In genomic region chr12:11753151-11753501, GRCh38 we compare ENCODE assay signal across 12 cellular contexts.
DNase-seq lines count a peak whose midpoint lies in the region; ATAC-seq and TF ChIP-seq lines count a peak whose summit lies in the region.
"Had no signal": no experiment of that assay in that cellular context is flagged by ENCODE, and none has a peak within 500 bp of the region (broad histone marks: within the 10 kb centered on the region; RNA-seq: fewer than 3 reads in every experiment).

No MANE protein-coding gene starts in this region.

- H3K36me3 ChIP-seq in breast epithelium: no peaks in the 10 kb centered on the region
- H3K36me3 ChIP-seq in spleen: peaks cover 0 to 58% (median 16%) of the 10 kb centered on the region in 6 donors
- H3K36me3 ChIP-seq: ovary had no signal

- intact Hi-C loops in breast epithelium (cut with DNase I; ENCODE audit: low total_unique reads) (no loop called here), spleen (cut with DNase I; ENCODE audit: low total_unique reads) (no loop called here)

- DNase-seq in NCI-H2081 treated with DMSO at 0.1 percent for 48 hours (lab: John Stamatoyannopoulos, UW): peak; percentile 42
- DNase-seq in breast epithelium (ENCODE audit: low spot score in 2 of 2): no peak
- no peak for DNase-seq in spleen
- no peak for DNase-seq in UCSD-AML1 (lab: John Stamatoyannopoulos, UW; ENCODE audit: unreplicated experiment)
- no peak for DNase-seq in DMS 273 treated with DMSO at 0.1 percent for 48 hours (lab: John Stamatoyannopoulos, UW)
- DNase-seq in NCI-H1930 (lab: John Stamatoyannopoulos, UW): no peak
- no peak for DNase-seq in HT-29 (ENCODE audit: low spot score)
- DNase-seq: activated CD4-positive, alpha-beta T cell treated with anti-CD3 and anti-CD28 coated beads, Interleukin-2, amount 50 U/mL, for 4 hours; GM23248; NCI-H1694; ovary had no signal

- no peak for TF ChIP-seq POLR2A in breast epithelium (IDR thresholded peaks at IDR 0.05)
- no peak for TF ChIP-seq POLR2A in spleen (IDR thresholded peaks at IDR 0.05)

- H3K27ac ChIP-seq in breast epithelium (peak overlapping the region; percentile 19 to 60), spleen (peak overlapping the region in 5 of 8 donors; percentile 39 to 89 (median 82))
- H3K27ac ChIP-seq: GM23248, ovary had no signal

- H3K4me3 ChIP-seq in breast epithelium (no peak overlapping the region), spleen (no peak overlapping the region)
- H3K4me3 ChIP-seq: GM23248, ovary had no signal

- peak; percentile 29 for ATAC-seq in GM21529 (IDR thresholded peaks at IDR 0.05; ENCODE audit: unreplicated experiment)

- WGBS in spleen, 5 donors: 29 to 56% (median 40%) methylated on average over 2 of the region's 2 CpGs

- no peaks in the 10 kb centered on the region for H3K27me3 ChIP-seq in breast epithelium
- no peaks in the 10 kb centered on the region for H3K27me3 ChIP-seq in spleen (replicated peaks in 1 of 7)
- H3K27me3 ChIP-seq: ovary had no signal

- no peaks in the 10 kb centered on the region for H3K4me1 ChIP-seq in breast epithelium
- peaks cover 27 to 98% (median 67%) of the 10 kb centered on the region in 6 donors for H3K4me1 ChIP-seq in spleen

- no peak for TF ChIP-seq CTCF in breast epithelium (IDR thresholded peaks at IDR 0.05)
- TF ChIP-seq CTCF in spleen (IDR thresholded peaks at IDR 0.05 in 8 of 11, conservative IDR thresholded peaks at IDR 0.05 in 3 of 11): no peak

- no peaks in the 10 kb centered on the region for H3K9me3 ChIP-seq in breast epithelium
- H3K9me3 ChIP-seq in spleen: no peaks in the 10 kb centered on the region
- H3K9me3 ChIP-seq: ovary had no signal
